1 cellular context compared by ENCODE assay signal in the genomic region with DNA sequence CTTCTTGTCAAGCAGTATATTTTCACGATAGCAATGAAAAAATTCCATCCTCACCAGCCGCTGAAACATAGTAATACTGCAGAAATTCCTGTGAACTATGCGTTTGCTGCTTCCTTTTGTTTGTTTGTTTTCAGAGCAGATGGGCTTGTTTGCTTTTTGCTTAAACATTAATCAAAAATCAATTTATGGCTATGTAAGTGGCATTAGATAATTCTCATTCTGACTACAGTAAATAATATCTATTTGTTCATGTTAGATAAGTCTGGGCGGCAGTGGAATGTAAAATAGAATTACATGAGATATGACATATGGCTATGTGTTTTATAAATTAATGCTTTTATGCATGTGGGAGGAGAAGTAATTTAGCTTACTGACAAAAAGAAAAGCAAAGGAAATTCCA.
TF ChIP-seq lines count a peak whose summit lies in the region.

No MANE protein-coding gene starts in this region.

TF ChIP-seq in HepG2, 621 proteins besides CTCF, POLR2A, EP300 and RAD21 (continued from another document and continues in another):
- TF ChIP-seq, protein P1, sequence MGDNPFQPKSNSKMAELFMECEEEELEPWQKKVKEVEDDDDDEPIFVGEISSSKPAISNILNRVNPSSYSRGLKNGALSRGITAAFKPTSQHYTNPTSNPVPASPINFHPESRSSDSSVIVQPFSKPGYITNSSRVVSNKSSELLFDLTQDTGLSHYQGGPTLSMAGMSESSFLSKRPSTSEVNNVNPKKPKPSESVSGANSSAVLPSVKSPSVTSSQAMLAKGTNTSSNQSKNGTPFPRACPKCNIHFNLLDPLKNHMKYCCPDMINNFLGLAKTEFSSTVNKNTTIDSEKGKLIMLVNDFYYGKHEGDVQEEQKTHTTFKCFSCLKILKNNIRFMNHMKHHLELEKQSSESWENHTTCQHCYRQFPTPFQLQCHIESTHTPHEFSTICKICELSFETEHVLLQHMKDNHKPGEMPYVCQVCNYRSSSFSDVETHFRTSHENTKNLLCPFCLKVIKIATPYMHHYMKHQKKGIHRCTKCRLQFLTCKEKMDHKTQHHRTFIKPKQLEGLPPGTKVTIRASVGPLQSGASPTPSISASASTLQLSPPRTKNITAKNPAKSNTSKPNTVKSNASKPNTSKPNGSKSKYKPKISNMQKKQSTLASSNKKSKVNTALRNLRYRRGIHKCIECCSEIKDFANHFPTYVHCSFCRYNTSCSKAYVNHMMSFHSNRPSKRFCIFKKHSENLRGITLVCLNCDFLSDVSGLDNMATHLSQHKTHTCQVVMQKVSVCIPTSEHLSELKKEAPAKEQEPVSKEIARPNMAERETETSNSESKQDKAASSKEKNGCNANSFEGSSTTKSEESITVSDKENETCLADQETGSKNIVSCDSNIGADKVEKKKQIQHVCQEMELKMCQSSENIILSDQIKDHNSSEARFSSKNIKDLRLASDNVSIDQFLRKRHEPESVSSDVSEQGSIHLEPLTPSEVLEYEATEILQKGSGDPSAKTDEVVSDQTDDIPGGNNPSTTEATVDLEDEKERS (CRISPR knock-in tag; IDR thresholded peaks at IDR 0.05) = no peak
- TF ChIP-seq ZNF407 (CRISPR knock-in tag; IDR thresholded peaks at IDR 0.05; ENCODE audit: not compliant biosample characterization) = no peak
- TF ChIP-seq PHF20 (CRISPR knock-in tag; IDR thresholded peaks at IDR 0.05) = no peak
- TF ChIP-seq, protein P2, sequence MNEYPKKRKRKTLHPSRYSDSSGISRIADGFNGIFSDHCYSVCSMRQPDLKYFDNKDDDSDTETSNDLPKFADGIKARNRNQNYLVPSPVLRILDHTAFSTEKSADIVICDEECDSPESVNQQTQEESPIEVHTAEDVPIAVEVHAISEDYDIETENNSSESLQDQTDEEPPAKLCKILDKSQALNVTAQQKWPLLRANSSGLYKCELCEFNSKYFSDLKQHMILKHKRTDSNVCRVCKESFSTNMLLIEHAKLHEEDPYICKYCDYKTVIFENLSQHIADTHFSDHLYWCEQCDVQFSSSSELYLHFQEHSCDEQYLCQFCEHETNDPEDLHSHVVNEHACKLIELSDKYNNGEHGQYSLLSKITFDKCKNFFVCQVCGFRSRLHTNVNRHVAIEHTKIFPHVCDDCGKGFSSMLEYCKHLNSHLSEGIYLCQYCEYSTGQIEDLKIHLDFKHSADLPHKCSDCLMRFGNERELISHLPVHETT (CRISPR knock-in tag; conservative IDR thresholded peaks at IDR 0.05) = no peak
- TF ChIP-seq, protein P3, sequence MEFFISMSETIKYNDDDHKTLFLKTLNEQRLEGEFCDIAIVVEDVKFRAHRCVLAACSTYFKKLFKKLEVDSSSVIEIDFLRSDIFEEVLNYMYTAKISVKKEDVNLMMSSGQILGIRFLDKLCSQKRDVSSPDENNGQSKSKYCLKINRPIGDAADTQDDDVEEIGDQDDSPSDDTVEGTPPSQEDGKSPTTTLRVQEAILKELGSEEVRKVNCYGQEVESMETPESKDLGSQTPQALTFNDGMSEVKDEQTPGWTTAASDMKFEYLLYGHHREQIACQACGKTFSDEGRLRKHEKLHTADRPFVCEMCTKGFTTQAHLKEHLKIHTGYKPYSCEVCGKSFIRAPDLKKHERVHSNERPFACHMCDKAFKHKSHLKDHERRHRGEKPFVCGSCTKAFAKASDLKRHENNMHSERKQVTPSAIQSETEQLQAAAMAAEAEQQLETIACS (CRISPR knock-in tag; IDR thresholded peaks at IDR 0.05) = no peak
- TF ChIP-seq ZNF841 (CRISPR knock-in tag; IDR thresholded peaks at IDR 0.05; ENCODE audit: borderline replicate concordance) = no peak
- TF ChIP-seq ZNF598 (CRISPR knock-in tag; IDR thresholded peaks at IDR 0.05; ENCODE audit: borderline replicate concordance) = no peak
- peak; percentile 92 for TF ChIP-seq GATAD2A (CRISPR knock-in tag; IDR thresholded peaks at IDR 0.05)
- no peak for TF ChIP-seq ZFP82 (CRISPR knock-in tag; IDR thresholded peaks at IDR 0.05; ENCODE audit: borderline replicate concordance)
- TF ChIP-seq PAF1 (CRISPR knock-in tag; IDR thresholded peaks at IDR 0.05) = no peak
- TF ChIP-seq, protein P4, sequence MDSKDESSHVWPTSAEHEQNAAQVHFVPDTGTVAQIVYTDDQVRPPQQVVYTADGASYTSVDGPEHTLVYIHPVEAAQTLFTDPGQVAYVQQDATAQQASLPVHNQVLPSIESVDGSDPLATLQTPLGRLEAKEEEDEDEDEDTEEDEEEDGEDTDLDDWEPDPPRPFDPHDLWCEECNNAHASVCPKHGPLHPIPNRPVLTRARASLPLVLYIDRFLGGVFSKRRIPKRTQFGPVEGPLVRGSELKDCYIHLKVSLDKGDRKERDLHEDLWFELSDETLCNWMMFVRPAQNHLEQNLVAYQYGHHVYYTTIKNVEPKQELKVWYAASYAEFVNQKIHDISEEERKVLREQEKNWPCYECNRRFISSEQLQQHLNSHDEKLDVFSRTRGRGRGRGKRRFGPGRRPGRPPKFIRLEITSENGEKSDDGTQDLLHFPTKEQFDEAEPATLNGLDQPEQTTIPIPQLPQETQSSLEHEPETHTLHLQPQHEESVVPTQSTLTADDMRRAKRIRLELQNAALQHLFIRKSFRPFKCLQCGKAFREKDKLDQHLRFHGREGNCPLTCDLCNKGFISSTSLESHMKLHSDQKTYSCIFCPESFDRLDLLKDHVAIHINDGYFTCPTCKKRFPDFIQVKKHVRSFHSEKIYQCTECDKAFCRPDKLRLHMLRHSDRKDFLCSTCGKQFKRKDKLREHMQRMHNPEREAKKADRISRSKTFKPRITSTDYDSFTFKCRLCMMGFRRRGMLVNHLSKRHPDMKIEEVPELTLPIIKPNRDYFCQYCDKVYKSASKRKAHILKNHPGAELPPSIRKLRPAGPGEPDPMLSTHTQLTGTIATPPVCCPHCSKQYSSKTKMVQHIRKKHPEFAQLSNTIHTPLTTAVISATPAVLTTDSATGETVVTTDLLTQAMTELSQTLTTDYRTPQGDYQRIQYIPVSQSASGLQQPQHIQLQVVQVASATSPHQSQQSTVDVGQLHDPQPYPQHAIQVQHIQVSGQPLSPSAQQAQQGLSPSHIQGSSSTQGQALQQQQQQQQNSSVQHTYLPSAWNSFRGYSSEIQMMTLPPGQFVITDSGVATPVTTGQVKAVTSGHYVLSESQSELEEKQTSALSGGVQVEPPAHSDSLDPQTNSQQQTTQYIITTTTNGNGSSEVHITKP (CRISPR knock-in tag; IDR thresholded peaks at IDR 0.05; ENCODE audit: low read depth) = no peak
- TF ChIP-seq ZNF230 (CRISPR knock-in tag; IDR thresholded peaks at IDR 0.05) = no peak
- TF ChIP-seq PPARG (CRISPR knock-in tag; conservative IDR thresholded peaks at IDR 0.05) = peak; percentile 45; the same call in 1 of the 2 replicates
- TF ChIP-seq IRX3 (CRISPR knock-in tag; IDR thresholded peaks at IDR 0.05; ENCODE audit: borderline replicate concordance, low read depth) = no peak
- no peak for TF ChIP-seq RXRA (CRISPR knock-in tag; IDR thresholded peaks at IDR 0.05)
- TF ChIP-seq, protein P5, sequence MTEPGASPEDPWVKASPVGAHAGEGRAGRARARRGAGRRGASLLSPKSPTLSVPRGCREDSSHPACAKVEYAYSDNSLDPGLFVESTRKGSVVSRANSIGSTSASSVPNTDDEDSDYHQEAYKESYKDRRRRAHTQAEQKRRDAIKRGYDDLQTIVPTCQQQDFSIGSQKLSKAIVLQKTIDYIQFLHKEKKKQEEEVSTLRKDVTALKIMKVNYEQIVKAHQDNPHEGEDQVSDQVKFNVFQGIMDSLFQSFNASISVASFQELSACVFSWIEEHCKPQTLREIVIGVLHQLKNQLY (CRISPR knock-in tag; IDR thresholded peaks at IDR 0.05) = 0 out of 2 replicates have a peak, but pooled peaks have one; percentile 40
- TF ChIP-seq SIN3B (IDR thresholded peaks at IDR 0.05; ENCODE audit: low read length) = no peak
- no peak for TF ChIP-seq ZFY (CRISPR knock-in tag; IDR thresholded peaks at IDR 0.05)
- TF ChIP-seq MTF1 (CRISPR knock-in tag; IDR thresholded peaks at IDR 0.05) = no peak
- TF ChIP-seq NR2F2 (IDR thresholded peaks at IDR 0.05; ENCODE audit: borderline replicate concordance, low read depth) = peak; percentile 74; the same call in 1 of the 2 replicates
- no peak for TF ChIP-seq SNAPC4 (CRISPR knock-in tag; IDR thresholded peaks at IDR 0.05)
- no peak for TF ChIP-seq ZNF891 (CRISPR knock-in tag; IDR thresholded peaks at IDR 0.05)
- TF ChIP-seq, protein P6, sequence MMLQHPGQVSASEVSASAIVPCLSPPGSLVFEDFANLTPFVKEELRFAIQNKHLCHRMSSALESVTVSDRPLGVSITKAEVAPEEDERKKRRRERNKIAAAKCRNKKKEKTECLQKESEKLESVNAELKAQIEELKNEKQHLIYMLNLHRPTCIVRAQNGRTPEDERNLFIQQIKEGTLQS (CRISPR knock-in tag; IDR thresholded peaks at IDR 0.05) = no peak
- no peak for TF ChIP-seq EEA1 (CRISPR knock-in tag; IDR thresholded peaks at IDR 0.05; ENCODE audit: borderline replicate concordance)
- no peak for TF ChIP-seq ZNF704 (CRISPR knock-in tag; IDR thresholded peaks at IDR 0.05; ENCODE audit: borderline replicate concordance)
